25 cellular contexts compared by ENCODE assay signal in genomic region chr6:14696367-14696766, GRCh38.
"Had no signal": no experiment of that assay in that cellular context is flagged by ENCODE, and none has a peak within 500 bp of the region (broad histone marks: within the 10 kb centered on the region; RNA-seq: fewer than 3 reads in every experiment).

No MANE protein-coding gene starts in this region.

- H3K36me3 ChIP-seq: stomach, suprapubic skin, thoracic aorta, thyroid gland, tibial artery, tibial nerve, transverse colon, upper lobe of left lung, upper lobe of right lung, uterus, vagina had no signal

- H3K27me3 ChIP-seq: stomach, suprapubic skin, testis, thyroid gland, tibial artery, tibial nerve, transverse colon, upper lobe of left lung, upper lobe of right lung, uterus, vagina had no signal

- DNase-seq: stimulated activated CD4-positive, alpha-beta T cell treated with anti-CD3 and anti-CD28 coated beads, Interleukin-2, amount 100 ng/mL, for 48 hours; stimulated activated CD4-positive, alpha-beta T cell treated with anti-CD3 and anti-CD28 coated beads, Interleukin-4, amount 100 ng/mL, for 1 hour; stimulated activated CD4-positive, alpha-beta T cell treated with anti-CD3 and anti-CD28 coated beads, Interleukin-4, amount 100 ng/mL, for 24 hours; stimulated activated CD4-positive, alpha-beta T cell treated with anti-CD3 and anti-CD28 coated beads, Interleukin-4, amount 100 ng/mL, for 4 hours; stimulated activated CD8-positive, alpha-beta memory T cell treated with anti-CD3 and anti-CD28 coated beads, Interleukin-4, amount 100 ng/mL, for 48 hours; stimulated activated naive B cell treated with anti-CD40 and anti-IgM and Interleukin-4, amounts not matched to agents 10 μg/mL and 1 μg/mL and 100 μg/mL, for 72 hours; stimulated activated naive CD4-positive, alpha-beta T cell; stimulated activated naive CD4-positive, alpha-beta T cell treated with Interleukin-2 at 50 U/mL for 16 hours; stimulated activated naive CD8-positive, alpha-beta T cell treated with anti-CD3 and anti-CD28 coated beads, Interleukin-15, amount 100 ng/mL, for 72 hours; stimulated activated naive CD8-positive, alpha-beta T cell treated with anti-CD3 and anti-CD28 coated beads, Interleukin-15, Interleukin-2, amounts not matched to agents 100 U/mL and 50 U/mL, for 24 hours; stomach; substantia nigra; testis; thyroid gland; tibial artery; transverse colon; upper lobe of left lung; upper lobe of right lung; uterus had no signal

- H3K27ac ChIP-seq: stomach, suprapubic skin, testis, thoracic aorta, thyroid gland, tibial artery, tibial nerve, transverse colon, upper lobe of left lung, upper lobe of right lung, uterus, vagina had no signal

- H3K9me3 ChIP-seq: stomach, suprapubic skin, testis, thoracic aorta, thyroid gland, tibial artery, tibial nerve, transverse colon, upper lobe of left lung, upper lobe of right lung, uterus, vagina had no signal

- ATAC-seq: stimulated activated effector memory CD8-positive, alpha-beta T cell treated with anti-CD3 and anti-CD28 coated beads, Interleukin-12 subunit alpha, Interleukin-12 subunit beta, amount 100 ng/mL, for 72 hours; stimulated activated memory B cell treated with anti-CD40 and anti-IgM and Interleukin-4, amounts not matched to agents 10 μg/mL and 1 μg/mL and 100 μg/mL, for 72 hours; stimulated activated naive B cell treated with anti-CD40 and anti-IgM and Interleukin-4, amounts not matched to agents 10 μg/mL and 1 μg/mL and 100 μg/mL, for 72 hours; stimulated activated naive CD8-positive, alpha-beta T cell treated with anti-CD3 and anti-CD28 coated beads, Interleukin-15, amount 100 ng/mL, for 72 hours; stimulated activated naive CD8-positive, alpha-beta T cell treated with anti-CD3 and anti-CD28 coated beads, Interleukin-15, Interleukin-2, amounts not matched to agents 100 U/mL and 50 U/mL, for 24 hours; upper lobe of right lung had no signal

- H3K4me1 ChIP-seq: stomach, testis, thyroid gland, tibial artery, tibial nerve, transverse colon, upper lobe of left lung, upper lobe of right lung, uterus, vagina had no signal

- H3K4me3 ChIP-seq: stomach, suprapubic skin, testis, thoracic aorta, thyroid gland, tibial artery, tibial nerve, transverse colon, upper lobe of left lung, upper lobe of right lung, uterus, vagina had no signal
